Comparison of ENCODE assay signal across 26 cellular contexts in the genomic region with DNA sequence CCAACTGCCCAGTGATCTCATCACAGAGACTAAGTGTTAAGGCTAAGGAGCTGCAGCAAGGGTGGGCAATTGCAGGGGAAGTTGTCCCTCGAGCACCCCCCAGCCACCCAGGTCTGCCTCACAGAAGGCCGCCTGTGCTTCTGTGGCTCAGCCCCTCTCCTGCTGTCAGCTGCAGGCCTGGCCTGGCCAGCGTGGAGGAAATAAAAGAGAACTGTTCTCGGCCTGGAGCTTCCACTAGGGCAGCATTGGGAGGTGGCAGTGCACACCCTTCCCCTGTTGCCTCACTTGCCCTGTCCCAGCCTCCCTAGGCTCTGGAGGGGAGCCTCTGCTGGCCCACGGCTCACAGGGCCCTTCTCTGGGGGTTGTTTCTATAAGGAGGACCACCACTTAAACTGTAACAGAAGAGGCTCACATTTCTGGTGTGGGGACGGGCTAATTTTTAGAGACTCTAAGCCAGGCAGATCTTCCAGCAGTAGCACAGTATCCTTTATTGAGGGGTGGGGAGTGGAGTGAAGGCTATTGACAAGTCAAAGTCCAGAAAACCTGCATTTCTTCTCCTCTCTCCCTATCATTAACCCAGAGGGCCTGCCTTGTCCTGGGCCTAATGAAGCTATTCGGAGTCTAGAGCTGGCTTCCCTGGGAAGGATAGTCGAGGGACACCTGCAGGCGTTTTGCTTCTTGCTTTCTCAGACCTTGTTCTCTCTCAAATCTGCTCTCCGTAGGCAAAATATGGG.
DNase-seq lines count a peak whose midpoint lies in the region; ATAC-seq, FAIRE-seq and TF ChIP-seq lines count a peak whose summit lies in the region.
"Had no signal": no experiment of that assay in that cellular context is flagged by ENCODE, and none has a peak within 500 bp of the region (broad histone marks: within the 10 kb centered on the region; RNA-seq: fewer than 3 reads in every experiment).

No MANE protein-coding gene starts in this region.

- intact Hi-C loops in kidney (cut with DNase I): no loop called here

- H3K36me3 ChIP-seq in GM23338 (ENCODE audit: insufficient read depth) (no peaks in the 10 kb centered on the region), mucosa of rectum (ENCODE audit: control insufficient read depth in 2 of 2, insufficient read depth in 2 of 2, low read length in 2 of 2) (no peaks in the 10 kb centered on the region), small intestine (ENCODE audit: control insufficient read depth in 2 of 2, insufficient read depth in 2 of 2, low read length in 2 of 2) (no peaks in the 10 kb centered on the region), kidney (ENCODE audit: control insufficient read depth in 1 of 2, insufficient read depth in 2 of 2, low read length in 2 of 2) (no peaks in the 10 kb centered on the region)
- H3K36me3 ChIP-seq: BLaER1 treated with 17β-estradiol and CSF1 and Interleukin-3, amounts not matched to agents 10 nM and 100 nM; gastroesophageal sphincter; HAP-1; stomach; tibial nerve had no signal

- no peak overlapping the region for H3K4me2 ChIP-seq in GM23338
- H3K4me2 ChIP-seq: BLaER1 treated with 17β-estradiol and CSF1 and Interleukin-3, amounts not matched to agents 10 nM and 100 nM had no signal

- ATAC-seq in GM23338: peak; percentile 44
- ATAC-seq: activated CD8-positive, alpha-beta T cell treated with anti-CD3 and anti-CD28 coated beads, Interleukin-2, amount 10 ng/mL, durations not matched to agents 7 days and 5 days; activated naive CD8-positive, alpha-beta T cell treated with anti-CD3 and anti-CD28 coated beads, Interleukin-2, amount 50 U/mL, for 24 hours; activated T-cell treated with anti-CD3 and anti-CD28 coated beads, Interleukin-2, amount 50 U/mL, for 4 hours; gastroesophageal sphincter had no signal

- H3K4me3 Mint-ChIP-seq in GM23338: no peak overlapping the region
- H3K4me3 Mint-ChIP-seq: activated CD8-positive, alpha-beta T cell treated with anti-CD3 and anti-CD28 coated beads, Interleukin-2, amount 10 ng/mL, durations not matched to agents 7 days and 5 days; activated naive CD8-positive, alpha-beta T cell treated with anti-CD3 and anti-CD28 coated beads, Interleukin-2, amount 50 U/mL, for 24 hours; activated T-cell treated with anti-CD3 and anti-CD28 coated beads, Interleukin-2, amount 50 U/mL, for 4 hours; neural crest cell had no signal

- H4K20me1 ChIP-seq in GM23338 (replicated peaks; ENCODE audit: insufficient read depth): no peaks in the 10 kb centered on the region
- H4K20me1 ChIP-seq: BLaER1 treated with 17β-estradiol and CSF1 and Interleukin-3, amounts not matched to agents 10 nM and 100 nM had no signal

- H3K9me2 ChIP-seq in GM23338 (ENCODE audit: insufficient read depth): 0 out of 2 replicates have a peak, but pooled peaks cover 7% of the 10 kb centered on the region

- H3K4me3 ChIP-seq in GM23338 (no peak overlapping the region), mucosa of rectum (ENCODE audit: low read length in 2 of 2) (no peak overlapping the region), small intestine (ENCODE audit: low read depth in 1 of 2, low read length in 2 of 2) (no peak overlapping the region), kidney (ENCODE audit: low read length in 2 of 2) (no peak overlapping the region)
- H3K4me3 ChIP-seq: BLaER1 treated with 17β-estradiol and CSF1 and Interleukin-3, amounts not matched to agents 10 nM and 100 nM; gastroesophageal sphincter; HAP-1; stomach; tibial nerve had no signal

- H3K4me1 Mint-ChIP-seq in GM23338: no peaks in the 10 kb centered on the region
- H3K4me1 Mint-ChIP-seq: activated naive CD8-positive, alpha-beta T cell treated with anti-CD3 and anti-CD28 coated beads, Interleukin-2, amount 50 U/mL, for 24 hours; neural crest cell had no signal

- H3K9ac ChIP-seq in mucosa of rectum (ENCODE audit: low read depth in 1 of 2, low read length in 2 of 2) (no peak overlapping the region), kidney (ENCODE audit: low read length in 2 of 2) (no peak overlapping the region)
- H3K9ac ChIP-seq: BLaER1 treated with 17β-estradiol and CSF1 and Interleukin-3, amounts not matched to agents 10 nM and 100 nM had no signal

- H3K27me3 Mint-ChIP-seq in GM23338 (ENCODE audit: insufficient read depth, low read depth, poor library complexity): peaks cover 2% of the 10 kb centered on the region

- H3K27ac ChIP-seq in GM23338 (ENCODE audit: low read depth): no peak overlapping the region
- H3K27ac ChIP-seq in mucosa of rectum (ENCODE audit: low read depth in 2 of 2, low read length in 2 of 2): peak overlapping the region; percentile 21 to 59
- no peak overlapping the region for H3K27ac ChIP-seq in small intestine (ENCODE audit: low read depth in 1 of 2, low read length in 1 of 2)
- H3K27ac ChIP-seq in kidney (ENCODE audit: low read depth in 2 of 2, low read length in 2 of 2): no peak overlapping the region
- H3K27ac ChIP-seq: BLaER1 treated with 17β-estradiol and CSF1 and Interleukin-3, amounts not matched to agents 10 nM and 100 nM; gastroesophageal sphincter; stomach; tibial nerve had no signal

- H3K79me2 ChIP-seq in GM23338 (replicated peaks; ENCODE audit: insufficient read depth): no peaks in the 10 kb centered on the region

- no peak for DNase-seq in GM23338 (ENCODE audit: low spot score)
- peak; percentile 63 for DNase-seq in globus pallidus (ENCODE audit: low spot score)
- DNase-seq in small intestine: peak; percentile 68
- no peak for DNase-seq in kidney
- no peak for DNase-seq in NCI-H2029 treated with DMSO at 0.1 percent for 48 hours (lab: John Stamatoyannopoulos, UW)
- DNase-seq in stimulated activated CD4-positive, alpha-beta T cell treated with anti-CD3 and anti-CD28 coated beads, Interleukin-2, amount 100 ng/mL, for 24 hours: no peak
- no peak for DNase-seq in NCI-H146 (lab: John Stamatoyannopoulos, UW)
- DNase-seq: ACHN; activated CD8-positive, alpha-beta T cell treated with anti-CD3 and anti-CD28 coated beads, Interleukin-2, amount 10 ng/mL, durations not matched to agents 7 days and 5 days; activated gamma-delta T cell treated with Interleukin-2 at 50 U/mL for 16 hours; activated naive CD8-positive, alpha-beta T cell treated with anti-CD3 and anti-CD28 coated beads, Interleukin-2, amount 50 U/mL, for 24 hours; activated T-cell treated with anti-CD3 and anti-CD28 coated beads, Interleukin-2, amount 50 U/mL, for 4 hours; GF-D8; NCI-H2081 treated with DMSO at 0.1 percent for 48 hours; NCI-H446 treated with DMSO at 0.1 percent for 48 hours; OCI-M1; stomach; T-helper 2 cell had no signal

- no peaks in the 10 kb centered on the region for H3K27me3 ChIP-seq in GM23338 (ENCODE audit: insufficient read depth)
- no peaks in the 10 kb centered on the region for H3K27me3 ChIP-seq in mucosa of rectum (ENCODE audit: control insufficient read depth in 2 of 2, insufficient read depth in 2 of 2, low read length in 2 of 2)
- H3K27me3 ChIP-seq in small intestine (ENCODE audit: control insufficient read depth in 2 of 2, insufficient read depth in 2 of 2, low read length in 2 of 2): no peaks in the 10 kb centered on the region
- H3K27me3 ChIP-seq: BLaER1 treated with 17β-estradiol and CSF1 and Interleukin-3, amounts not matched to agents 10 nM and 100 nM; gastroesophageal sphincter; tibial nerve had no signal

- FAIRE-seq in small intestine (lab: Jason Lieb, UNC): no peak
- no peak for FAIRE-seq in kidney (lab: Jason Lieb, UNC)
- FAIRE-seq: keratinocyte had no signal

- WGBS in small intestine, 3 donors: 22 to 64% (median 34%) methylated on average over 10 of the region's 10 CpGs

- TF ChIP-seq CTCF in GM23338 (conservative IDR thresholded peaks at IDR 0.05; ENCODE audit: low read depth in 2 of 2) (no peak), kidney (IDR thresholded peaks at IDR 0.05; ENCODE audit: borderline replicate concordance, extremely low read depth, insufficient read depth) (no peak)

- no peaks in the 10 kb centered on the region for H3K9me3 Mint-ChIP-seq in GM23338
- H3K9me3 Mint-ChIP-seq: activated T-cell treated with anti-CD3 and anti-CD28 coated beads, Interleukin-2, amount 50 U/mL, for 4 hours; neural crest cell had no signal

- no peaks in the 10 kb centered on the region for H3K4me1 ChIP-seq in GM23338 (ENCODE audit: insufficient read depth)
- H3K4me1 ChIP-seq in mucosa of rectum (ENCODE audit: control insufficient read depth in 2 of 2, insufficient read depth in 2 of 2, low read length in 2 of 2): peaks cover 16% of the 10 kb centered on the region in 2 donors
- H3K4me1 ChIP-seq in small intestine (ENCODE audit: control insufficient read depth in 2 of 2, insufficient read depth in 1 of 2, low read depth in 1 of 2, low read length in 1 of 2): peaks cover 0 to 3% of the 10 kb centered on the region in 2 donors
- no peaks in the 10 kb centered on the region for H3K4me1 ChIP-seq in kidney (ENCODE audit: control insufficient read depth in 1 of 2, insufficient read depth in 1 of 2, low read depth in 1 of 2, low read length in 2 of 2)
- H3K4me1 ChIP-seq: BLaER1 treated with 17β-estradiol and CSF1 and Interleukin-3, amounts not matched to agents 10 nM and 100 nM; Caco-2; gastroesophageal sphincter; HAP-1; stomach; tibial nerve had no signal

- H3K36me3 Mint-ChIP-seq in GM23338 (ENCODE audit: low read depth): no peaks in the 10 kb centered on the region

- H3K27ac Mint-ChIP-seq in GM23338: no peak overlapping the region
- H3K27ac Mint-ChIP-seq: activated CD8-positive, alpha-beta T cell treated with anti-CD3 and anti-CD28 coated beads, Interleukin-2, amount 10 ng/mL, durations not matched to agents 7 days and 5 days; activated naive CD8-positive, alpha-beta T cell treated with anti-CD3 and anti-CD28 coated beads, Interleukin-2, amount 50 U/mL, for 24 hours had no signal

- H3K9me3 ChIP-seq in mucosa of rectum (ENCODE audit: control insufficient read depth in 2 of 2, low read length in 2 of 2) (no peaks in the 10 kb centered on the region), small intestine (ENCODE audit: control insufficient read depth, low read depth) (no peaks in the 10 kb centered on the region), kidney (ENCODE audit: control insufficient read depth in 1 of 2, low read length in 2 of 2) (no peaks in the 10 kb centered on the region)
- H3K9me3 ChIP-seq: BLaER1 treated with 17β-estradiol and CSF1 and Interleukin-3, amounts not matched to agents 10 nM and 100 nM; Caco-2; gastroesophageal sphincter; HAP-1; stomach; tibial nerve had no signal

- H2AFZ ChIP-seq in GM23338: peak overlapping the region; percentile 32; the same call in 1 of the 2 replicates

- H3F3A ChIP-seq in GM23338 (replicated peaks; ENCODE audit: low read depth): no peaks in the 10 kb centered on the region

TF ChIP-seq in GM23338, 12 proteins besides CTCF, POLR2A, EP300 and RAD21 (continues in another document):
- TF ChIP-seq, protein P1, sequence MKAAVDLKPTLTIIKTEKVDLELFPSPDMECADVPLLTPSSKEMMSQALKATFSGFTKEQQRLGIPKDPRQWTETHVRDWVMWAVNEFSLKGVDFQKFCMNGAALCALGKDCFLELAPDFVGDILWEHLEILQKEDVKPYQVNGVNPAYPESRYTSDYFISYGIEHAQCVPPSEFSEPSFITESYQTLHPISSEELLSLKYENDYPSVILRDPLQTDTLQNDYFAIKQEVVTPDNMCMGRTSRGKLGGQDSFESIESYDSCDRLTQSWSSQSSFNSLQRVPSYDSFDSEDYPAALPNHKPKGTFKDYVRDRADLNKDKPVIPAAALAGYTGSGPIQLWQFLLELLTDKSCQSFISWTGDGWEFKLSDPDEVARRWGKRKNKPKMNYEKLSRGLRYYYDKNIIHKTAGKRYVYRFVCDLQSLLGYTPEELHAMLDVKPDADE (IDR thresholded peaks at IDR 0.05): no peak
- TF ChIP-seq EZH2 (IDR thresholded peaks at IDR 0.05; ENCODE audit: low read depth, unreplicated experiment): no peak

Comparison
In these comparisons a context has a peak if more than half of its experiments do, and no peak if none do; other contexts are left out.
1. DNase-seq: peak in globus pallidus (single experiment) and small intestine (single experiment); none in GM23338 (single experiment), kidney (single experiment), NCI-H2029 treated with DMSO at 0.1 percent for 48 hours (single experiment), stimulated activated CD4-positive, alpha-beta T cell treated with anti-CD3 and anti-CD28 coated beads, Interleukin-2, amount 100 ng/mL, for 24 hours (0 of 2) and NCI-H146 (single experiment).
2. H3K27ac ChIP-seq: peak in mucosa of rectum (2 of 2); none in GM23338 (single experiment), small intestine (0 of 2) and kidney (0 of 2).